In genomic region chr11:129766858-129767604, GRCh38 we compare ENCODE assay signal across 9 cellular contexts. TPM values are rescaled to one million over a fixed set of nuclear protein-coding genes. Genes with fewer than 3 reads are reported as not detected.
A peak's percentile ranks its signal among the peaks of the same experiment; 100 is the strongest.
DNase-seq lines count a peak whose midpoint lies in the region; ATAC-seq, FAIRE-seq and TF ChIP-seq lines count a peak whose summit lies in the region.
"Had no signal": no experiment of that assay in that cellular context is flagged by ENCODE, and none has a peak within 500 bp of the region (broad histone marks: within the 10 kb centered on the region; RNA-seq: fewer than 3 reads in every experiment).

No MANE protein-coding gene starts in this region.

- H3K9me3 ChIP-seq in endothelial cell of umbilical vein (replicated peaks; ENCODE audit: control insufficient read depth, insufficient read depth, low read length) (no peaks in the 10 kb centered on the region), transverse colon (no peaks in the 10 kb centered on the region), spleen (peaks cover 0 to 28% (median 18%) of the 10 kb centered on the region in 8 donors)

- FAIRE-seq in endothelial cell of umbilical vein (lab: Jason Lieb, UNC): peak; percentile 80
- FAIRE-seq: TTC549 had no signal

- no peak overlapping the region for H3K9ac ChIP-seq in endothelial cell of umbilical vein (replicated peaks; ENCODE audit: extremely low read depth, insufficient read depth, low read length)

- TF ChIP-seq EP300 in transverse colon (IDR thresholded peaks at IDR 0.05; ENCODE audit: low read depth): no peak

- WGBS in transverse colon (ENCODE audit: low coverage in 1 of 2), 2 donors: 26 to 27% methylated on average over 5 to 8 of the region's 8 CpGs
- WGBS in spleen, 5 donors: 23 to 35% (median 34%) methylated on average over 8 of the region's 8 CpGs

- no peaks in the 10 kb centered on the region for H3K79me2 ChIP-seq in endothelial cell of umbilical vein (ENCODE audit: control insufficient read depth, insufficient read depth, low read length)

- H3K4me2 ChIP-seq in endothelial cell of umbilical vein (ENCODE audit: insufficient read depth, low read length): no peak overlapping the region

- H4K20me1 ChIP-seq in endothelial cell of umbilical vein (replicated peaks; ENCODE audit: control insufficient read depth, extremely low read depth, insufficient read depth, low read length): no peaks in the 10 kb centered on the region

- H3K27me3 ChIP-seq in H7 (ENCODE audit: control insufficient read depth, insufficient read depth, low read length) (no peaks in the 10 kb centered on the region), endothelial cell of umbilical vein (ENCODE audit: control insufficient read depth in 2 of 2, insufficient read depth in 2 of 2, low read length in 2 of 2) (no peaks in the 10 kb centered on the region), transverse colon (no peaks in the 10 kb centered on the region), spleen (replicated peaks in 1 of 7) (peaks cover 0 to 12% (median 0%) of the 10 kb centered on the region in 7 donors)

- no peaks in the 10 kb centered on the region for H3K9me1 ChIP-seq in endothelial cell of umbilical vein (replicated peaks; ENCODE audit: control insufficient read depth, extremely low read depth, insufficient read depth, low read length)

- TF ChIP-seq CTCF in endothelial cell of umbilical vein (IDR thresholded peaks at IDR 0.05; ENCODE audit: extremely low read depth in 1 of 2, insufficient read depth in 1 of 2, low read depth in 1 of 2, low read length in 2 of 2) (peak; percentile 31 to 63), transverse colon (IDR thresholded peaks at IDR 0.05) (peak; percentile 20 to 46 (median 35)), spleen (IDR thresholded peaks at IDR 0.05 in 8 of 11, conservative IDR thresholded peaks at IDR 0.05 in 3 of 11) (no peak)

- dilution Hi-C loops in endothelial cell of umbilical vein (cut with MboI; ENCODE audit: extremely low pct_ligation_motif_present, low sequenced_read_pairs): no loop called here

- intact Hi-C loops in endothelial cell of umbilical vein (cut with micrococcal nuclease) (loop anchor here (2.0 kb wide), 2 partner anchors 94 to 366 kb away; no protein-coding TSS in a partner anchor), transverse colon (cut with DNase I; ENCODE audit: low total_unique reads) (no loop called here), spleen (cut with DNase I; ENCODE audit: low total_unique reads) (no loop called here)

- H3K4me3 ChIP-seq in H7 (ENCODE audit: insufficient read depth, low read depth, low read length) (no peak overlapping the region), endothelial cell of umbilical vein (replicated peaks in 1 of 3; ENCODE audit: insufficient read depth in 1 of 3, low read depth in 1 of 3, low read length in 3 of 3) (no peak overlapping the region), transverse colon (no peak overlapping the region), spleen (no peak overlapping the region)

- H3K27ac ChIP-seq in endothelial cell of umbilical vein (ENCODE audit: insufficient read depth, low read depth, low read length) (no peak overlapping the region), transverse colon (no peak overlapping the region), spleen (no peak overlapping the region)

- POLR2A ChIA-PET in endothelial cell of umbilical vein (lab: Charles Lee): no interaction called here

- peak overlapping the region; percentile 20 for H2AFZ ChIP-seq in endothelial cell of umbilical vein (ENCODE audit: low read depth, low read length)

- DNase-seq in Caki2 (ENCODE audit: low read depth) (peak; percentile 1), H7 (peak; percentile 63), RKO (ENCODE audit: low spot score) (peak; percentile 47), endothelial cell of umbilical vein (ENCODE audit: low read depth, low spot score) (peak; percentile 26), transverse colon (peak; percentile 37), spleen (no peak), G401 (ENCODE audit: low spot score) (no peak)

- ATAC-seq in HG03521 (IDR thresholded peaks at IDR 0.05; ENCODE audit: unreplicated experiment): no peak

- H3K36me3 ChIP-seq in H7 (replicated peaks; ENCODE audit: control insufficient read depth, insufficient read depth, low read length): no peaks in the 10 kb centered on the region
- no peaks in the 10 kb centered on the region for H3K36me3 ChIP-seq in endothelial cell of umbilical vein (ENCODE audit: control insufficient read depth in 2 of 2, extremely low read depth in 1 of 2, insufficient read depth in 2 of 2, low read length in 2 of 2)
- H3K36me3 ChIP-seq in transverse colon: no peaks in the 10 kb centered on the region
- no peaks in the 10 kb centered on the region for H3K36me3 ChIP-seq in spleen

- TF ChIP-seq POLR2A in endothelial cell of umbilical vein (IDR thresholded peaks at IDR 0.05; ENCODE audit: low read depth, low read length): no peak
- no peak for TF ChIP-seq POLR2A in transverse colon (IDR thresholded peaks at IDR 0.05)
- TF ChIP-seq POLR2A in spleen (IDR thresholded peaks at IDR 0.05): no peak

- in situ Hi-C loops in Caki2 (cut with HindIII; ENCODE audit: low pct_unique_long_range_greater_than_20kb, low sequenced_read_pairs): no loop called here
- in situ Hi-C loops in transverse colon (cut with MboI; ENCODE audit: low pct_ligation_motif_present in 1 of 4, low pct_unique_long_range_greater_than_20kb in 1 of 4, low sequenced_read_pairs in 3 of 4): no loop called here
- in situ Hi-C loops in G401 (cut with HindIII; ENCODE audit: low sequenced_read_pairs): no loop called here

- H3K4me1 ChIP-seq in endothelial cell of umbilical vein (ENCODE audit: control insufficient read depth, extremely low read depth, insufficient read depth, low read length) (no peaks in the 10 kb centered on the region), transverse colon (no peaks in the 10 kb centered on the region), spleen (no peaks in the 10 kb centered on the region)

- CTCF ChIA-PET in endothelial cell of umbilical vein (lab: Charles Lee): interaction anchor here (0.7 to 1.6 kb wide), 10 partner anchors 10 to 365 kb away, joined by 3 to 9 read pairs (median 4); partner anchors contain the start of gene NFRKB

- BruUV-seq in endothelial cell of umbilical vein (replicated peaks; lab: Mats Ljungman, UMichigan): no TSS peak

TF ChIP-seq in endothelial cell of umbilical vein, 7 proteins besides CTCF, POLR2A, EP300 and RAD21:
- no peak for TF ChIP-seq MAX (IDR thresholded peaks at IDR 0.05; ENCODE audit: insufficient read depth, insufficient read length)
- no peak for TF ChIP-seq JUN (IDR thresholded peaks at IDR 0.05; ENCODE audit: borderline replicate concordance, insufficient read depth, insufficient read length, low read depth)
- no peak for TF ChIP-seq FOS (IDR thresholded peaks at IDR 0.05; ENCODE audit: borderline replicate concordance, insufficient read depth, low read length)
- TF ChIP-seq POLR2AphosphoS5 (IDR thresholded peaks at IDR 0.05; ENCODE audit: insufficient read depth, low read depth, low read length): no peak
- TF ChIP-seq MYC (IDR thresholded peaks at IDR 0.05; ENCODE audit: low read depth, low read length): no peak
- TF ChIP-seq GATA2 (IDR thresholded peaks at IDR 0.05; ENCODE audit: insufficient read depth, insufficient read length, low read depth, low read length): no peak
- TF ChIP-seq EZH2 (IDR thresholded peaks at IDR 0.05; ENCODE audit: borderline replicate concordance, low read depth, low read length, severe bottlenecking): no peak

RNA-seq across cellular contexts. Expression of gene TMEM45B, which starts 48.6 kb away (rescaled TPM):
- total RNA-seq in Caki2 (2014; rRNA removed; shearing (Covaris generic); ENCODE audit: low replicate concordance): 0.61 and 2.3 TPM in 2 replicates
- total RNA-seq in H7 (2014; rRNA removed; shearing (Covaris generic)): 0.73 TPM in 1 of 2 replicates, not detected in the other
- total RNA-seq in endothelial cell of umbilical vein (not detected in 2 replicates), transverse colon (100 to 1,000 TPM in 3 of 4 donors, 10 to 100 TPM in 1; 42.2 to 336 (median 205) TPM), spleen (1 to 10 TPM in 3 of 7 donors, under 1 TPM in 4; 0.39 to 5.1 (median 0.94) TPM)
- polyA plus RNA-seq in endothelial cell of umbilical vein (0.08 and 0.18 TPM in 2 replicates), spleen (under 1 TPM; 0.05 to 0.22 (median 0.11) TPM)
- polyA plus RNA-seq in endothelial cell of umbilical vein (2011; cell fraction: cytosol; rRNA removed): 0.10 TPM in 1 of 2 replicates, not detected in the other
- polyA plus RNA-seq in endothelial cell of umbilical vein (2011; cell fraction: nucleus; rRNA removed): not detected in 2 replicates
- 0.16 and 0.64 TPM in 2 replicates for polyA plus RNA-seq in endothelial cell of umbilical vein (2012)
- 0.39 TPM in 1 of 2 replicates, not detected in the other for polyA minus RNA-seq in endothelial cell of umbilical vein
- polyA minus RNA-seq in endothelial cell of umbilical vein (2011; cell fraction: cytosol; rRNA and poly(A)+ RNA removed): 5.9 TPM
- polyA minus RNA-seq in endothelial cell of umbilical vein (2011; cell fraction: nucleus; rRNA and poly(A)+ RNA removed): not detected in 2 replicates
- not detected in 2 replicates for total RNA-seq in G401 (2014; rRNA removed; shearing (Covaris generic))

Comparison
In these comparisons a context has a peak if more than half of its experiments do, and no peak if none do; other contexts are left out.
1. DNase-seq: peak in Caki2 (single experiment), H7 (single experiment), RKO (single experiment), endothelial cell of umbilical vein (single experiment) and transverse colon (single experiment); none in spleen (single experiment) and G401 (single experiment).
2. CTCF ChIP-seq: peak in endothelial cell of umbilical vein (2 of 2) and transverse colon (5 of 5); none in spleen (0 of 11).
3. RNA of gene TMEM45B, which starts 48.6 kb away (total RNA-seq): 42.2 to 336 TPM in transverse colon; 0.39 to 5.1 TPM in spleen, 0.73 TPM in H7, 0.61 to 2.3 TPM in Caki2, not detected in endothelial cell of umbilical vein and not detected in G401; every median in the first group is over 4 times any median in the second.